Comparison of ENCODE assay signal across 20 cellular contexts in genomic region chr6:157110620-157111019, GRCh38.
DNase-seq lines count a peak whose midpoint lies in the region; ATAC-seq and TF ChIP-seq lines count a peak whose summit lies in the region.
"Had no signal": no experiment of that assay in that cellular context is flagged by ENCODE, and none has a peak within 500 bp of the region (broad histone marks: within the 10 kb centered on the region; RNA-seq: fewer than 3 reads in every experiment).

No MANE protein-coding gene starts in this region.

- peaks cover 5% of the 10 kb centered on the region; the same call in 1 of the 2 replicates for H4K20me1 ChIP-seq in IMR-90 (ENCODE audit: insufficient read depth, low read length)
- H4K20me1 ChIP-seq in PC-9 (ENCODE audit: insufficient read depth): peaks cover 4% of the 10 kb centered on the region; the same call in 1 of the 2 replicates

- H2BK120ac ChIP-seq in IMR-90 (ENCODE audit: low read depth, low read length) (no peak overlapping the region), trophoblast cell (ENCODE audit: insufficient read depth, low read length, poor library complexity) (no peak overlapping the region)

- no peak overlapping the region for H4K8ac ChIP-seq in IMR-90 (ENCODE audit: low read depth in 2 of 2, low read length in 2 of 2)
- H4K8ac ChIP-seq in trophoblast cell (ENCODE audit: low read depth, low read length): no peak overlapping the region

- H2BK20ac ChIP-seq in IMR-90 (ENCODE audit: low read depth, low read length): no peak overlapping the region

- POLR2A ChIA-PET in IMR-90 (lab: Charles Lee; ENCODE audit: unreplicated experiment) (no interaction called here), PC-9 (lab: Charles Lee; ENCODE audit: unreplicated experiment) (no interaction called here)

- intact Hi-C loops in IMR-90 (cut with micrococcal nuclease): no loop called here
- intact Hi-C loops in prostate gland (cut with DNase I): no loop called here
- intact Hi-C loops in PC-9 (cut with micrococcal nuclease; ENCODE audit: unreplicated experiment): no loop called here

- no peak overlapping the region for H3K56ac ChIP-seq in IMR-90 (ENCODE audit: extremely low read depth, insufficient read depth, low read length)

- TF ChIP-seq CTCF in AG09309 (IDR thresholded peaks at IDR 0.05; ENCODE audit: control insufficient read depth, insufficient read depth, low read depth, low read length, missing control alignments) (no peak), IMR-90 (conservative IDR thresholded peaks at IDR 0.05; ENCODE audit: low read depth, low read length) (no peak), prostate gland (IDR thresholded peaks at IDR 0.05) (no peak), WERI-Rb-1 (IDR thresholded peaks at IDR 0.05; ENCODE audit: low read depth, low read length) (no peak), PC-9 (conservative IDR thresholded peaks at IDR 0.05) (no peak)

- in situ Hi-C loops in IMR-90 (cut with MboI; ENCODE audit: low sequenced_read_pairs): no loop called here

- dilution Hi-C loops in IMR-90 (cut with HindIII; ENCODE audit: low sequenced_read_pairs, unreplicated experiment): no loop called here

- no peak overlapping the region for H2AK9ac ChIP-seq in IMR-90 (replicated peaks; ENCODE audit: low read depth, low read length, poor library complexity)

- no peak overlapping the region for H3K14ac ChIP-seq in IMR-90 (replicated peaks; ENCODE audit: low read depth, low read length)
- H3K14ac ChIP-seq in trophoblast cell (ENCODE audit: low read length): no peak overlapping the region

- no peak overlapping the region for H4K5ac ChIP-seq in IMR-90 (ENCODE audit: low read depth, low read length)

- peak; percentile 10 for DNase-seq in AG09309 (ENCODE audit: low read depth)
- peak; percentile 85 for DNase-seq in IMR-90
- DNase-seq in fibroblast of gingiva (ENCODE audit: low read depth): peak; percentile 32
- peak; percentile 68 to 85 for DNase-seq in trophoblast cell
- DNase-seq in prostate gland (ENCODE audit: low spot score): no peak
- no peak for DNase-seq in WERI-Rb-1
- no peak for DNase-seq in PC-9
- DNase-seq in epidermal melanocyte (ENCODE audit: insufficient read length, low spot score): no peak
- DNase-seq: effector CD4-positive, alpha-beta T cell; hypothalamus; KG1; NCI-H1048; NCI-H2029; NCI-H510A; retina; SHP77; stimulated activated naive CD8-positive, alpha-beta T cell treated with anti-CD3 and anti-CD28 coated beads, Interleukin-15, amount 100 ng/mL, for 72 hours; upper lobe of left lung had no signal

- no peaks in the 10 kb centered on the region for H3K9me2 ChIP-seq in PC-9 (ENCODE audit: insufficient read depth)

- H3K79me1 ChIP-seq in IMR-90 (ENCODE audit: low read depth in 1 of 2, low read length in 2 of 2) (peaks cover 26 to 45% of the 10 kb centered on the region in 2 experiments), trophoblast cell (ENCODE audit: low read length) (no peaks in the 10 kb centered on the region)

- H3K4ac ChIP-seq in IMR-90 (ENCODE audit: low read depth, low read length) (no peak overlapping the region), trophoblast cell (ENCODE audit: low read depth, low read length) (no peak overlapping the region)

- no peak overlapping the region for H2BK15ac ChIP-seq in IMR-90 (ENCODE audit: low read depth, low read length)

- CTCF ChIA-PET in IMR-90 (lab: Yijun Ruan, JAX) (no interaction called here), PC-9 (lab: Charles Lee) (no interaction called here)

- no peak overlapping the region for H2BK12ac ChIP-seq in trophoblast cell (ENCODE audit: low read length)

- H2BK5ac ChIP-seq in IMR-90 (ENCODE audit: low read depth, low read length, poor library complexity, severe bottlenecking) (no peak overlapping the region), trophoblast cell (ENCODE audit: low read depth, low read length, poor library complexity) (no peak overlapping the region)

- peaks cover 17% of the 10 kb centered on the region for H3K4me1 ChIP-seq in IMR-90 (ENCODE audit: control insufficient read depth, insufficient read depth, low read length)
- peaks cover 3 to 6% of the 10 kb centered on the region in 2 experiments for H3K4me1 ChIP-seq in trophoblast cell (ENCODE audit: control insufficient read depth in 1 of 2, insufficient read depth in 2 of 2, low read length in 2 of 2)
- no peaks in the 10 kb centered on the region for H3K4me1 ChIP-seq in prostate gland (replicated peaks)
- peaks cover 32% of the 10 kb centered on the region for H3K4me1 ChIP-seq in PC-9 (replicated peaks; ENCODE audit: insufficient read depth)

- no peak overlapping the region for H3K23ac ChIP-seq in IMR-90 (ENCODE audit: low read depth, low read length)
- no peak overlapping the region for H3K23ac ChIP-seq in trophoblast cell (ENCODE audit: low read length)

- ATAC-seq in IMR-90 (ENCODE audit: low read depth): no peak
- ATAC-seq: stimulated activated naive CD8-positive, alpha-beta T cell treated with anti-CD3 and anti-CD28 coated beads, Interleukin-15, amount 100 ng/mL, for 72 hours had no signal

- TF ChIP-seq POLR2A in IMR-90 (IDR thresholded peaks at IDR 0.05; ENCODE audit: low read depth, low read length): no peak
- no peak for TF ChIP-seq POLR2A in prostate gland (IDR thresholded peaks at IDR 0.05)

- H3K27ac ChIP-seq in IMR-90 (ENCODE audit: insufficient read depth, low read length) (no peak overlapping the region), trophoblast cell (ENCODE audit: low read depth, low read length) (no peak overlapping the region), prostate gland (no peak overlapping the region), WERI-Rb-1 (no peak overlapping the region), PC-9 (no peak overlapping the region)
- H3K27ac ChIP-seq: cardiac muscle cell, upper lobe of left lung, VCaP had no signal

- no peak overlapping the region for H2AFZ ChIP-seq in IMR-90 (replicated peaks; ENCODE audit: low read length, poor library complexity)
- H2AFZ ChIP-seq in trophoblast cell (ENCODE audit: insufficient read depth, low read length, poor library complexity): no peak overlapping the region
- no peak overlapping the region for H2AFZ ChIP-seq in PC-9

- H3K9me3 ChIP-seq in IMR-90 (ENCODE audit: control insufficient read depth, insufficient read depth, low read length) (no peaks in the 10 kb centered on the region), trophoblast cell (ENCODE audit: insufficient read depth, low read depth, low read length) (no peaks in the 10 kb centered on the region), prostate gland (no peaks in the 10 kb centered on the region), WERI-Rb-1 (ENCODE audit: severe bottlenecking) (no peaks in the 10 kb centered on the region), PC-9 (ENCODE audit: insufficient read depth, low read depth) (no peaks in the 10 kb centered on the region)
- H3K9me3 ChIP-seq: upper lobe of left lung had no signal

- H4K91ac ChIP-seq in IMR-90 (ENCODE audit: insufficient read depth, low read depth, low read length): no peak overlapping the region
- no peak overlapping the region for H4K91ac ChIP-seq in trophoblast cell (ENCODE audit: low read depth, low read length)

- no peak overlapping the region for H4K12ac ChIP-seq in trophoblast cell (ENCODE audit: low read depth, low read length)

- H3K4me2 ChIP-seq in IMR-90 (ENCODE audit: low read depth, low read length) (no peak overlapping the region), trophoblast cell (ENCODE audit: low read length) (no peak overlapping the region), PC-9 (no peak overlapping the region)

- H3K9ac ChIP-seq in IMR-90 (ENCODE audit: low read depth, low read length): no peak overlapping the region
- H3K9ac ChIP-seq in trophoblast cell (ENCODE audit: low read length): no peak overlapping the region

- peaks cover 10% of the 10 kb centered on the region for H3K36me3 ChIP-seq in IMR-90 (ENCODE audit: control insufficient read depth, insufficient read depth, low read length)
- H3K36me3 ChIP-seq in trophoblast cell (ENCODE audit: control insufficient read depth in 1 of 2, insufficient read depth in 2 of 2, low read length in 2 of 2): peaks cover 6 to 10% of the 10 kb centered on the region in 2 experiments
- H3K36me3 ChIP-seq in prostate gland: no peaks in the 10 kb centered on the region
- peaks cover 15% of the 10 kb centered on the region; the same call in 1 of the 2 replicates for H3K36me3 ChIP-seq in WERI-Rb-1
- peaks cover 7% of the 10 kb centered on the region; the same call in 1 of the 2 replicates for H3K36me3 ChIP-seq in PC-9 (ENCODE audit: low read depth)
- H3K36me3 ChIP-seq: cardiac muscle cell had no signal

- H3K18ac ChIP-seq in IMR-90 (ENCODE audit: low read depth, low read length) (no peak overlapping the region), trophoblast cell (ENCODE audit: low read length) (no peak overlapping the region)

- H3K79me2 ChIP-seq in trophoblast cell (ENCODE audit: control insufficient read depth, insufficient read depth, low read length, poor library complexity) (no peaks in the 10 kb centered on the region), PC-9 (ENCODE audit: low read depth) (no peaks in the 10 kb centered on the region; the same call in 1 of the 2 replicates)

- no peak for TF ChIP-seq RAD21 in IMR-90 (IDR thresholded peaks at IDR 0.05; ENCODE audit: low read length)

- H3K9me1 ChIP-seq in IMR-90 (ENCODE audit: insufficient read depth, low read length): peaks cover 26% of the 10 kb centered on the region

- no CpG with 5 or more reads among the region's 3 CpGs for WGBS in IMR-90 (ENCODE audit: extremely low coverage in 2 of 2, insufficient read length in 1 of 2), 2 experiments
- WGBS in trophoblast cell (ENCODE audit: extremely low coverage, insufficient coverage, insufficient read length): no CpG with 5 or more reads among the region's 3 CpGs
- 91% methylated on average over 3 of the region's 3 CpGs for WGBS in prostate gland

- BruUV-seq in IMR-90 (replicated peaks; lab: Mats Ljungman, UMichigan): no TSS peak
- BruUV-seq in PC-9 (replicated peaks; lab: Mats Ljungman, UMichigan): no TSS peak

- H3F3A ChIP-seq in PC-9 (ENCODE audit: insufficient read depth, low read depth): peaks cover 24% of the 10 kb centered on the region; the same call in 1 of the 2 replicates

- H3K27me3 ChIP-seq in IMR-90 (ENCODE audit: control insufficient read depth, insufficient read depth, low read length) (no peaks in the 10 kb centered on the region), trophoblast cell (ENCODE audit: insufficient read depth, low read length) (no peaks in the 10 kb centered on the region), prostate gland (replicated peaks; ENCODE audit: insufficient read depth) (no peaks in the 10 kb centered on the region), WERI-Rb-1 (ENCODE audit: insufficient read depth, low read depth, severe bottlenecking) (no peaks in the 10 kb centered on the region), PC-9 (ENCODE audit: insufficient read depth, low read depth) (no peaks in the 10 kb centered on the region)
- H3K27me3 ChIP-seq: cardiac muscle cell, upper lobe of left lung had no signal

- H3K4me3 ChIP-seq in AG09309 (ENCODE audit: control insufficient read depth, low read depth, low read length) (no peak overlapping the region), IMR-90 (ENCODE audit: insufficient read depth, low read depth, low read length) (no peak overlapping the region), trophoblast cell (ENCODE audit: low read depth, low read length) (no peak overlapping the region), prostate gland (no peak overlapping the region), WERI-Rb-1 (ENCODE audit: low read depth, low read length) (no peak overlapping the region), PC-9 (no peak overlapping the region)
- H3K4me3 ChIP-seq: cardiac muscle cell, upper lobe of left lung had no signal

- peak overlapping the region; percentile 38 for H2AK5ac ChIP-seq in IMR-90 (ENCODE audit: low read depth, low read length)
- no peak overlapping the region for H2AK5ac ChIP-seq in trophoblast cell (ENCODE audit: low read length)

Comparison
In these comparisons a context has a peak if more than half of its experiments do, and no peak if none do; other contexts are left out.
1. DNase-seq: peak in AG09309 (single experiment), IMR-90 (single experiment), fibroblast of gingiva (single experiment) and trophoblast cell (2 of 2); none in prostate gland (single experiment), WERI-Rb-1 (single experiment), PC-9 (0 of 2) and epidermal melanocyte (single experiment).